In the genomic region with DNA sequence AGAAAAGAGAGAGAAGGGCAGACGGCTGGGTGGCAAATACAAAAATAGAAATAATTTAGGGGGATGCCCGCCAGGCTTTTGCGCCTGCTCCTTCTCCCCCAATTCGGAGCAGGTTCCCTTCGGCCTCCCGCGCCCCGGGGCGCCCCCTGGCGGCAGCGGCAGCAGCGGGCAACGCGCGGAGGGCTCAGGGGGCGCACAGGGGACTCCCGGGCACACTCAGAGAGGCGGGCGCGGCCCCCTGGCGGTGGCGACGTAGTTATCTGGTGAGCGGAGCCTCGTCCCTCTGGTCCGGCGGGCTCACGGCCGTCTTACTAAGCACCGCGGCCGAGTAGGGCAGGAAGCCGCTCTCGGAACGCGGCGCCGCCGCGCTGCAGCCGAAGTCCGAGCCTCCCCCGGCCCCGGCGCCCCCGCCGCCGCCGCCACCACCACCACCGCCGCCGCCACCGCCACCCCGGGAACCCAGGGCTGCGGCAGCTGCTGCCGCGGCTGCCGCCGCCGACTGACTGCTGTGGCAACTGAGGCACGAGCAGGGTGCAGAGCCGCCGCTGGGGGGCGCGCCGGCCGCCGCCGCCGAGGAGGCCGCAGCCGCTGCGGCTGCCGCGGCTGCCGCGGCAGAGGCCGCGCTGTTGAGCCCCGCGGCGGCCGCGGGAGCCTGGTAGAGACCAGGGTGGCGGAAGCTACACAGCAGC, we compare ENCODE assay signal across 8 cellular contexts. TPM values are rescaled to one million over a fixed set of nuclear protein-coding genes. Genes with fewer than 3 reads are reported as not detected.
A peak's percentile ranks its signal among the peaks of the same experiment; 100 is the strongest.
DNase-seq lines count a peak whose midpoint lies in the region; FAIRE-seq and TF ChIP-seq lines count a peak whose summit lies in the region.

No MANE protein-coding gene starts in this region.

- H3K36me3 ChIP-seq in CD8-positive, alpha-beta memory T cell (ENCODE audit: insufficient read depth, low read length) = no peaks in the 10 kb centered on the region
- H3K36me3 ChIP-seq in neural cell (ENCODE audit: insufficient read depth, low read length) = no peaks in the 10 kb centered on the region
- H3K36me3 ChIP-seq in SJCRH30 = no peaks in the 10 kb centered on the region

- no peak for DNase-seq in CD8-positive, alpha-beta memory T cell
- DNase-seq in HT-29 (ENCODE audit: low spot score) (peak; percentile 82), SIG-M5 (lab: John Stamatoyannopoulos, UW) (peak; percentile 39), epithelial cell of esophagus (ENCODE audit: low read depth) (no peak), GM12892 (ENCODE audit: insufficient read length) (no peak), kidney glomerular epithelial cell (lab: John Stamatoyannopoulos, UW) (no peak), SJCRH30 (no peak)

- CTCF ChIA-PET in CD8-positive, alpha-beta memory T cell (lab: Charles Lee) = interaction anchor here (1.4 to 2.0 kb wide), 2 partner anchors 1069 to 1739 kb away, joined by 3 to 4 read pairs; no protein-coding TSS in a partner anchor

- peaks cover 0 to 5% (median 4%) of the 10 kb centered on the region in 3 donors for H3K36me3 Mint-ChIP-seq in CD8-positive, alpha-beta memory T cell

- no peak overlapping the region for H3K27ac ChIP-seq in CD8-positive, alpha-beta memory T cell (ENCODE audit: low read depth, low read length)
- no peak overlapping the region for H3K27ac ChIP-seq in neural cell (ENCODE audit: low read length)
- H3K27ac ChIP-seq in SJCRH30 = no peak overlapping the region

- peaks cover 87% of the 10 kb centered on the region for H3K27me3 ChIP-seq in CD8-positive, alpha-beta memory T cell (ENCODE audit: insufficient read depth, low read length, poor library complexity, severe bottlenecking)
- H3K27me3 ChIP-seq in neural cell (ENCODE audit: insufficient read depth, low read depth, low read length) (peaks cover 98% of the 10 kb centered on the region), SJCRH30 (no peaks in the 10 kb centered on the region)

- H3K4me3 ChIP-seq in CD8-positive, alpha-beta memory T cell (ENCODE audit: low read length) = no peak overlapping the region
- H3K4me3 ChIP-seq in epithelial cell of esophagus (ENCODE audit: low read length) (no peak overlapping the region), neural cell (ENCODE audit: low read length) (peak overlapping the region; percentile 62), SJCRH30 (no peak overlapping the region)

- POLR2A ChIA-PET in CD8-positive, alpha-beta memory T cell (lab: Charles Lee) = no interaction called here

- H3K9me3 ChIP-seq in CD8-positive, alpha-beta memory T cell (ENCODE audit: low read length) = peaks cover 13% of the 10 kb centered on the region
- peaks cover 4% of the 10 kb centered on the region for H3K9me3 ChIP-seq in neural cell (ENCODE audit: low read length)
- no peaks in the 10 kb centered on the region for H3K9me3 ChIP-seq in SJCRH30 (replicated peaks)

- peak; percentile 22 for TF ChIP-seq CTCF in epithelial cell of esophagus (IDR thresholded peaks at IDR 0.05; ENCODE audit: insufficient read depth, low read depth, low read length, missing control alignments)
- peak; percentile 66 for TF ChIP-seq CTCF in neural cell (IDR thresholded peaks at IDR 0.05; ENCODE audit: poor library complexity, severe bottlenecking)

- no peak for TF ChIP-seq EP300 in neural cell (conservative IDR thresholded peaks at IDR 0.05; ENCODE audit: poor library complexity, severe bottlenecking)

- H3K4me1 ChIP-seq in CD8-positive, alpha-beta memory T cell (ENCODE audit: insufficient read depth, low read length) = peaks cover 6% of the 10 kb centered on the region
- H3K4me1 ChIP-seq in SJCRH30 = no peaks in the 10 kb centered on the region

- TF ChIP-seq POLR2A in GM12892 (IDR thresholded peaks at IDR 0.05; ENCODE audit: low read depth, low read length) = no peak

- H3F3A ChIP-seq in neural cell (ENCODE audit: insufficient read depth, low read length, poor library complexity, severe bottlenecking) = no peaks in the 10 kb centered on the region

- H3K4me3 Mint-ChIP-seq in CD8-positive, alpha-beta memory T cell = peak overlapping the region in 6 of 7 donors; percentile 29 to 85 (median 74)

- H4K20me1 ChIP-seq in neural cell (ENCODE audit: insufficient read depth) = no peaks in the 10 kb centered on the region

- no peak for FAIRE-seq in GM12892 (lab: Jason Lieb, UNC)

- peaks cover 14 to 66% (median 59%) of the 10 kb centered on the region in 5 donors for H3K9me3 Mint-ChIP-seq in CD8-positive, alpha-beta memory T cell

- peaks cover 81 to 86% of the 10 kb centered on the region in 2 donors for H3K27me3 Mint-ChIP-seq in CD8-positive, alpha-beta memory T cell

- H2AFZ ChIP-seq in neural cell (ENCODE audit: low read depth, low read length) = no peak overlapping the region

- no peak overlapping the region for H3K9ac ChIP-seq in neural cell (ENCODE audit: low read length)

- peak; percentile 44 for TF ChIP-seq RAD21 in neural cell (conservative IDR thresholded peaks at IDR 0.05)

- H3K4me1 Mint-ChIP-seq in CD8-positive, alpha-beta memory T cell = peaks cover 11 to 12% (median 11%) of the 10 kb centered on the region in 3 donors

- no peaks in the 10 kb centered on the region for H3K9me2 ChIP-seq in neural cell (ENCODE audit: insufficient read depth, low read length)

- no peak overlapping the region for H3K4me2 ChIP-seq in neural cell (ENCODE audit: low read length)

- peak overlapping the region in 5 of 8 donors; percentile 38 to 94 (median 57) for H3K27ac Mint-ChIP-seq in CD8-positive, alpha-beta memory T cell

- H3K79me2 ChIP-seq in neural cell (replicated peaks; ENCODE audit: insufficient read depth, low read length) = no peaks in the 10 kb centered on the region

TF ChIP-seq in neural cell, 6 proteins besides CTCF, POLR2A, EP300 and RAD21:
- TF ChIP-seq POLR2AphosphoS5 (IDR thresholded peaks at IDR 0.05) (no peak), SMC3 (conservative IDR thresholded peaks at IDR 0.05; ENCODE audit: poor library complexity) (peak; percentile 70)

RNA-seq across cellular contexts. Expression of a gene that starts 3.8 kb away (rescaled TPM):
- not detected for total RNA-seq in CD8-positive, alpha-beta memory T cell
- polyA plus RNA-seq in CD8-positive, alpha-beta memory T cell = not detected
- total RNA-seq in HT-29 (2014; rRNA removed; shearing (Covaris generic)) = 0.03 TPM in 1 of 2 replicates, not detected in the other
- not detected in 2 replicates for polyA plus RNA-seq in neural cell
- polyA minus RNA-seq in neural cell = not detected in 2 replicates
- polyA plus RNA-seq in GM12892 (2012; ENCODE audit: missing spikeins) = not detected
- not detected in 2 replicates for total RNA-seq in SJCRH30 (2014; rRNA removed; shearing (Covaris generic))

RNA-seq across cellular contexts. Expression of a gene that starts 12.5 kb away (rescaled TPM):
- total RNA-seq in CD8-positive, alpha-beta memory T cell = not detected
- not detected for polyA plus RNA-seq in CD8-positive, alpha-beta memory T cell
- 1.4 and 1.5 TPM in 2 replicates for total RNA-seq in HT-29 (2014; rRNA removed; shearing (Covaris generic))
- not detected in 2 replicates for polyA plus RNA-seq in neural cell
- polyA minus RNA-seq in neural cell = not detected in 2 replicates
- polyA plus RNA-seq in GM12892 (2012; ENCODE audit: missing spikeins) = 0.11 TPM
- 11.0 and 13.6 TPM in 2 replicates for total RNA-seq in SJCRH30 (2014; rRNA removed; shearing (Covaris generic))

RNA-seq across cellular contexts. Expression of a gene that starts 19.6 kb away (rescaled TPM):
- not detected for total RNA-seq in CD8-positive, alpha-beta memory T cell
- polyA plus RNA-seq in CD8-positive, alpha-beta memory T cell = not detected
- total RNA-seq in HT-29 (2014; rRNA removed; shearing (Covaris generic)) = 2.2 TPM in 1 of 2 replicates, not detected in the other
- not detected in 2 replicates for polyA plus RNA-seq in neural cell
- polyA minus RNA-seq in neural cell = not detected in 2 replicates
- polyA plus RNA-seq in GM12892 (2012; ENCODE audit: missing spikeins) = not detected
- total RNA-seq in SJCRH30 (2014; rRNA removed; shearing (Covaris generic)) = 0.10 TPM in 1 of 2 replicates, not detected in the other

RNA-seq across cellular contexts. Expression of a gene that starts 27.1 kb away (rescaled TPM):
- not detected for total RNA-seq in CD8-positive, alpha-beta memory T cell
- not detected for polyA plus RNA-seq in CD8-positive, alpha-beta memory T cell
- not detected in 2 replicates for total RNA-seq in HT-29 (2014; rRNA removed; shearing (Covaris generic))
- polyA plus RNA-seq in neural cell = not detected in 2 replicates
- not detected in 2 replicates for polyA minus RNA-seq in neural cell
- polyA plus RNA-seq in GM12892 (2012; ENCODE audit: missing spikeins) = not detected
- total RNA-seq in SJCRH30 (2014; rRNA removed; shearing (Covaris generic)) = 3.1 and 3.7 TPM in 2 replicates

RNA-seq across cellular contexts. Expression of a gene that starts 36.6 kb away (rescaled TPM):
- not detected for total RNA-seq in CD8-positive, alpha-beta memory T cell
- polyA plus RNA-seq in CD8-positive, alpha-beta memory T cell = not detected
- not detected in 2 replicates for total RNA-seq in HT-29 (2014; rRNA removed; shearing (Covaris generic))
- not detected in 2 replicates for polyA plus RNA-seq in neural cell
- polyA minus RNA-seq in neural cell = not detected in 2 replicates
- polyA plus RNA-seq in GM12892 (2012; ENCODE audit: missing spikeins) = not detected
- total RNA-seq in SJCRH30 (2014; rRNA removed; shearing (Covaris generic)) = 1.3 and 2.2 TPM in 2 replicates

Comparison
In these comparisons a context has a peak if more than half of its experiments do, and no peak if none do; other contexts are left out.
1. DNase-seq: peak in HT-29 (single experiment) and SIG-M5 (single experiment); none in CD8-positive, alpha-beta memory T cell (0 of 5), epithelial cell of esophagus (single experiment), GM12892 (single experiment), kidney glomerular epithelial cell (single experiment) and SJCRH30 (0 of 2).